ENCODE assay signal across 1 cellular context in genomic region chr4:56434599-56435000, GRCh38.
TF ChIP-seq lines count a peak whose summit lies in the region.

No MANE protein-coding gene starts in this region.

TF ChIP-seq in GM23338, 12 proteins besides CTCF, POLR2A, EP300 and RAD21 (continued from another document):
- TF ChIP-seq ZNF462 (CRISPR knock-in tag; IDR thresholded peaks at IDR 0.05) = no peak
- no peak for TF ChIP-seq ZNF331 (CRISPR knock-in tag; IDR thresholded peaks at IDR 0.05; ENCODE audit: low read depth)
- TF ChIP-seq ZNF114 (CRISPR knock-in tag; IDR thresholded peaks at IDR 0.05) = no peak
- TF ChIP-seq NANOG (IDR thresholded peaks at IDR 0.05; ENCODE audit: borderline replicate concordance) = no peak
- no peak for TF ChIP-seq EZH2phosphoT487 (IDR thresholded peaks at IDR 0.05; ENCODE audit: unreplicated experiment)
